In genomic region chr12:38771871-38772270, GRCh38 we compare ENCODE assay signal across 8 cellular contexts.
DNase-seq lines count a peak whose midpoint lies in the region; ATAC-seq lines count a peak whose summit lies in the region.

No MANE protein-coding gene starts in this region.

- no peaks in the 10 kb centered on the region for H3K9me3 Mint-ChIP-seq in activated naive CD8-positive, alpha-beta T cell treated with anti-CD3 and anti-CD28 coated beads for 36 hours
- no peaks in the 10 kb centered on the region for H3K9me3 Mint-ChIP-seq in stimulated activated naive CD8-positive, alpha-beta T cell treated with anti-CD3 and anti-CD28 coated beads, Interleukin-15, amount 100 ng/mL, for 72 hours

- H3K4me3 Mint-ChIP-seq in activated naive CD8-positive, alpha-beta T cell treated with anti-CD3 and anti-CD28 coated beads for 36 hours = no peak overlapping the region
- H3K4me3 Mint-ChIP-seq in stimulated activated naive CD8-positive, alpha-beta T cell treated with anti-CD3 and anti-CD28 coated beads, Interleukin-15, amount 100 ng/mL, for 72 hours = peak overlapping the region in 1 of 2 donors; percentile 6

- H3K27me3 Mint-ChIP-seq in activated naive CD8-positive, alpha-beta T cell treated with anti-CD3 and anti-CD28 coated beads for 36 hours = no peaks in the 10 kb centered on the region
- no peaks in the 10 kb centered on the region for H3K27me3 Mint-ChIP-seq in stimulated activated naive CD8-positive, alpha-beta T cell treated with anti-CD3 and anti-CD28 coated beads, Interleukin-15, amount 100 ng/mL, for 72 hours

- peaks cover 6% of the 10 kb centered on the region for H3K4me1 Mint-ChIP-seq in activated naive CD8-positive, alpha-beta T cell treated with anti-CD3 and anti-CD28 coated beads for 36 hours
- peaks cover 7% of the 10 kb centered on the region for H3K4me1 Mint-ChIP-seq in stimulated activated naive CD8-positive, alpha-beta T cell treated with anti-CD3 and anti-CD28 coated beads, Interleukin-15, amount 100 ng/mL, for 72 hours

- H3K27ac Mint-ChIP-seq in activated naive CD8-positive, alpha-beta T cell treated with anti-CD3 and anti-CD28 coated beads for 36 hours = peak overlapping the region; percentile 72
- peak overlapping the region; percentile 67 to 72 for H3K27ac Mint-ChIP-seq in stimulated activated naive CD8-positive, alpha-beta T cell treated with anti-CD3 and anti-CD28 coated beads, Interleukin-15, amount 100 ng/mL, for 72 hours

- H3K36me3 Mint-ChIP-seq in activated naive CD8-positive, alpha-beta T cell treated with anti-CD3 and anti-CD28 coated beads for 36 hours = no peaks in the 10 kb centered on the region

- peak; percentile 15 for DNase-seq in activated T-cell treated with anti-CD3 and anti-CD28 coated beads for 48 hours (ENCODE audit: low read depth)
- DNase-seq in activated T-cell treated with anti-CD3 and anti-CD28 coated beads, Interleukin-2, amount 50 U/mL, for 1 hour = no peak
- peak; percentile 23 for DNase-seq in activated naive CD8-positive, alpha-beta T cell treated with anti-CD3 and anti-CD28 coated beads for 36 hours
- peak; percentile 3 to 29 for DNase-seq in stimulated activated naive CD8-positive, alpha-beta T cell treated with anti-CD3 and anti-CD28 coated beads, Interleukin-15, amount 100 ng/mL, for 72 hours
- DNase-seq in inferior parietal cortex (ENCODE audit: extremely low spot score) = no peak
- DNase-seq in NCI-H2029 treated with DMSO at 0.1 percent for 48 hours (lab: John Stamatoyannopoulos, UW) = no peak
- no peak for DNase-seq in NCI-H345 (lab: John Stamatoyannopoulos, UW)

- peak; percentile 76 for ATAC-seq in HG03108 (IDR thresholded peaks at IDR 0.05; ENCODE audit: unreplicated experiment)
- peak; percentile 95 for ATAC-seq in stimulated activated naive CD8-positive, alpha-beta T cell treated with anti-CD3 and anti-CD28 coated beads, Interleukin-15, amount 100 ng/mL, for 72 hours

Comparison
In these comparisons a context has a peak if more than half of its experiments do, and no peak if none do; other contexts are left out.
1. DNase-seq: peak in activated T-cell treated with anti-CD3 and anti-CD28 coated beads for 48 hours (single experiment), activated naive CD8-positive, alpha-beta T cell treated with anti-CD3 and anti-CD28 coated beads for 36 hours (single experiment) and stimulated activated naive CD8-positive, alpha-beta T cell treated with anti-CD3 and anti-CD28 coated beads, Interleukin-15, amount 100 ng/mL, for 72 hours (2 of 2); none in activated T-cell treated with anti-CD3 and anti-CD28 coated beads, Interleukin-2, amount 50 U/mL, for 1 hour (single experiment), inferior parietal cortex (single experiment), NCI-H2029 treated with DMSO at 0.1 percent for 48 hours (single experiment) and NCI-H345 (single experiment).